Comparison of ENCODE assay signal across 25 cellular contexts in genomic region chr4:144202091-144202490, GRCh38.
"Had no signal": no experiment of that assay in that cellular context is flagged by ENCODE, and none has a peak within 500 bp of the region (broad histone marks: within the 10 kb centered on the region; RNA-seq: fewer than 3 reads in every experiment).

No MANE protein-coding gene starts in this region.

- H3K27ac ChIP-seq: neural progenitor cell, ovary, parathyroid adenoma, psoas muscle, right lobe of liver, sigmoid colon, stomach, thoracic aorta, thyroid gland, tibial nerve, upper lobe of left lung, vagina had no signal

- H3K27me3 ChIP-seq: neural progenitor cell, ovary, right lobe of liver, sigmoid colon, stomach, thyroid gland, tibial nerve, upper lobe of left lung, vagina had no signal

- H3K36me3 ChIP-seq: neural progenitor cell, ovary, right lobe of liver, sigmoid colon, stomach, thoracic aorta, thyroid gland, tibial nerve, upper lobe of left lung, vagina had no signal

- H3K9me3 ChIP-seq: ovary, psoas muscle, right lobe of liver, sigmoid colon, thoracic aorta, thyroid gland, vagina had no signal

- ATAC-seq: naive thymus-derived CD8-positive, alpha-beta T cell; natural killer cell treated with Interleukin-12 subunit alpha and Interleukin-12 subunit beta and Interleukin-15 and Interleukin-18, amount 100 ng/mL, for 72 hours; psoas muscle; right cardiac atrium; right lobe of liver; stimulated activated effector memory CD8-positive, alpha-beta T cell treated with anti-CD3 and anti-CD28 coated beads, Interleukin-12 subunit alpha, Interleukin-12 subunit beta, amount 100 ng/mL, for 72 hours; stimulated activated naive B cell treated with anti-CD40 and anti-IgM and Interleukin-4, amounts not matched to agents 10 μg/mL and 1 μg/mL and 100 μg/mL, for 72 hours had no signal

- H3K4me1 ChIP-seq: neural progenitor cell, parathyroid adenoma, psoas muscle, right lobe of liver, stomach, thyroid gland, upper lobe of left lung, vagina had no signal

- H3K9ac ChIP-seq: neural progenitor cell, parathyroid adenoma had no signal

- H3K4me3 ChIP-seq: neural progenitor cell, ovary, psoas muscle, right lobe of liver, sigmoid colon, stomach, thoracic aorta, thyroid gland, tibial nerve, upper lobe of left lung, vagina had no signal

- DNase-seq: naive thymus-derived CD8-positive, alpha-beta T cell; occipital lobe; ovary; posterior cingulate gyrus; psoas muscle; right cardiac atrium; right lobe of liver; sigmoid colon; small intestine; stimulated activated CD4-positive, alpha-beta T cell treated with anti-CD3 and anti-CD28 coated beads, Interleukin-15, amount 100 ng/mL, for 24 hours; stimulated activated CD4-positive, alpha-beta T cell treated with anti-CD3 and anti-CD28 coated beads, Interleukin-2, amount 100 ng/mL, for 24 hours; stimulated activated CD4-positive, alpha-beta T cell treated with anti-CD3 and anti-CD28 coated beads, Interleukin-2, amount 100 ng/mL, for 48 hours; stimulated activated CD4-positive, alpha-beta T cell treated with anti-CD3 and anti-CD28 coated beads, Interleukin-4, amount 100 ng/mL, for 24 hours; stimulated activated naive B cell treated with anti-CD40 and anti-IgM and Interleukin-4, amounts not matched to agents 10 μg/mL and 1 μg/mL and 100 μg/mL, for 72 hours; stimulated activated naive CD4-positive, alpha-beta T cell treated with Interleukin-2 at 50 U/mL for 16 hours; stomach; thyroid gland; upper lobe of left lung had no signal
